Comparison of ENCODE assay signal across 10 cellular contexts in the genomic region with DNA sequence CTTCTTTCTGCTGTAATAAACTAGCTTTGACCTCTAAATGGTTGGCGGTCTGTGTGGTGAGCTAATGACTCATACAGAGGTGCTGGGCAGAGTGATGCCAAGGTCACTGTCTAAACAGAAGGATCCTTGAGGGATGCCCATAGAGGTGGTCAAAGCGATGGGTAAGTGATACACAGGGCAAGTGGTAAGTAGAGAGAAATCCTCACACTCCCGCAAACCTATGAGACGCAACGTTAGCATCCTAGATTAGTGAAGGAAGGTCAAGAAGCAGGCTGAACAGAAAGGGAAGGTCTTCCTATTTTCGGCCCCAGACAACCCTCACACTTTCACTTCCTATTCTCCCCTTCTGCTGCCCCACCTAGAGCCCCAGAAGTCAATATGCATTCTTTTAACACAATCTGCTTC.
DNase-seq lines count a peak whose midpoint lies in the region; ATAC-seq and TF ChIP-seq lines count a peak whose summit lies in the region.
"Had no signal": no experiment of that assay in that cellular context is flagged by ENCODE, and none has a peak within 500 bp of the region (broad histone marks: within the 10 kb centered on the region; RNA-seq: fewer than 3 reads in every experiment).

No MANE protein-coding gene starts in this region.

- ATAC-seq in GM21381 (IDR thresholded peaks at IDR 0.05; ENCODE audit: unreplicated experiment) (peak; percentile 93), HG03439 (IDR thresholded peaks at IDR 0.05; ENCODE audit: unreplicated experiment) (peak; percentile 85), body of pancreas (peak; percentile 34)

- in situ Hi-C loops in KBM-7 (cut with MboI; ENCODE audit: low pct_unique_long_range_greater_than_20kb, low sequenced_read_pairs), result no loop called here

- H3K9me3 ChIP-seq in body of pancreas (no peaks in the 10 kb centered on the region), tibial nerve (no peaks in the 10 kb centered on the region)
- H3K9me3 ChIP-seq: SJSA1 had no signal

- peak; percentile 63 for DNase-seq in GM12865 (ENCODE audit: low read depth)
- peak in 1 of 4 donors; percentile 8 for DNase-seq in body of pancreas
- DNase-seq in activated naive CD4-positive, alpha-beta T cell (lab: John Stamatoyannopoulos, UW), result no peak
- no peak for DNase-seq in tibial nerve (ENCODE audit: low spot score in 2 of 2)
- no peak for DNase-seq in KBM-7
- no peak for DNase-seq in AG08395 (ENCODE audit: low spot score)
- DNase-seq: GF-D8 had no signal

- H3K27me3 ChIP-seq in body of pancreas, result no peaks in the 10 kb centered on the region
- no peaks in the 10 kb centered on the region for H3K27me3 ChIP-seq in tibial nerve
- H3K27me3 ChIP-seq: SJSA1 had no signal

- H3K27ac ChIP-seq in body of pancreas (peak overlapping the region in 2 of 4 donors; percentile 1 to 39), tibial nerve (no peak overlapping the region)
- H3K27ac ChIP-seq: SJSA1 had no signal

- TF ChIP-seq POLR2A in body of pancreas (IDR thresholded peaks at IDR 0.05), result no peak
- TF ChIP-seq POLR2A in tibial nerve (IDR thresholded peaks at IDR 0.05), result no peak

- TF ChIP-seq CTCF in GM12865 (IDR thresholded peaks at IDR 0.05; ENCODE audit: insufficient read depth, low read depth, low read length, missing control alignments), result no peak
- TF ChIP-seq CTCF in body of pancreas (IDR thresholded peaks at IDR 0.05), result no peak
- TF ChIP-seq CTCF in tibial nerve (IDR thresholded peaks at IDR 0.05), result no peak

- H3K36me3 ChIP-seq in body of pancreas (replicated peaks in 1 of 2; ENCODE audit: insufficient read depth in 1 of 2, low read depth in 2 of 2), result no peaks in the 10 kb centered on the region
- no peaks in the 10 kb centered on the region for H3K36me3 ChIP-seq in tibial nerve
- H3K36me3 ChIP-seq: SJSA1 had no signal

- H3K4me1 ChIP-seq in body of pancreas (peaks cover 13% of the 10 kb centered on the region), tibial nerve (peaks cover 0 to 18% (median 2%) of the 10 kb centered on the region in 4 donors)
- H3K4me1 ChIP-seq: SJSA1 had no signal

- TF ChIP-seq EP300 in tibial nerve (IDR thresholded peaks at IDR 0.05), result no peak

- intact Hi-C loops in body of pancreas (cut with DNase I), result no loop called here

- no peak overlapping the region for H3K4me3 ChIP-seq in GM12865 (ENCODE audit: low read depth, low read length)
- no peak overlapping the region for H3K4me3 ChIP-seq in body of pancreas
- no peak overlapping the region for H3K4me3 ChIP-seq in tibial nerve
- H3K4me3 ChIP-seq: SJSA1 had no signal

- 73 to 77% methylated on average over 6 of the region's 6 CpGs for WGBS in body of pancreas, 2 donors
- 75 to 78% methylated on average over 6 of the region's 6 CpGs for WGBS in tibial nerve, 2 donors

Comparison
In these comparisons a context has a peak if more than half of its experiments do, and no peak if none do; other contexts are left out.
1. ATAC-seq: peak in every context shown above with its lines; median percentile 93 in GM21381; 85 in HG03439; 34 in body of pancreas.